In the genomic region with DNA sequence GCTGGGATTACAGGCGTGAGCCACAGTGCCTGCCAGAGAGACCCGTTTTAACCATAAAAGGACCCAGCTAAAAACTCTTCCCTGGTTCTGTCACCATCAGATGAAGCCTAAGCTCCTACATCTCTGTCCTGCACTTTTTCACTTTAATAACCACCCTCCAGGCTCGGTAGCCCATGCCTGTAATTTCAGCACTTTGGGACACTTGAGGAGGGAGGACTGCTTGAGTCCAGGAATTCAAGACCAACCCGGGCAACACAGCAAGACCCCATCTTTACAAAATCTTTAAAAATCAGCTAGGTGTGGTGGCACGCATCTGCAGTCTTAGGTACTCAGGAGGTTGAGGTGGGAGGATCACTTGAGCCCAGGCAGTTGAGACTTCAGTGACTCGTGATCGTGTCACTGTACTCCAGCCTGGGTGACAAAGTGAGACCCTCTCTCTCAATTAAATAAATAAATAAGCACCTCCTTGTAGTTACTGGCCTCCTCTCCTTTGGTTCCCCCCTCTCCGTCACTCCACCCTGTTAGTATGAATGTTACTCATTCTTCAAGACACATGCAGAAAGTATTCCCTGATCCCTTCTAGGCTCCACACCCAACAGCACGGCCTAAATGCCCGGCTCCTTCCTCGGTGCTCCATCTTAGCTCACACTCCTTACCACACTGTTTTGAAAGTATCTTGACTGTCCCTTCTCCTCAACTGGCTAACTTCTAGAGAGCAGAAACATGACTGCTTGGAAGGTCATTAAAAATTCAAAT, we compare ENCODE assay signal across 8 cellular contexts. TPM values are rescaled to one million over a fixed set of nuclear protein-coding genes. Genes with fewer than 3 reads are reported as not detected.
A peak's percentile ranks its signal among the peaks of the same experiment; 100 is the strongest.
DNase-seq lines count a peak whose midpoint lies in the region; ATAC-seq and TF ChIP-seq lines count a peak whose summit lies in the region.
"Not testable (repeated sequence)": the region's sequence is repeated elsewhere in the genome, so short reads cannot be mapped to it uniquely, and the experiment has no call there.

No MANE protein-coding gene starts in this region.

- not testable (repeated sequence) for TF ChIP-seq POLR2A in heart left ventricle (IDR thresholded peaks at IDR 0.05); stomach (IDR thresholded peaks at IDR 0.05)

- not testable (repeated sequence) for H3K27me3 ChIP-seq in BE2C; Panc1 (ENCODE audit: control insufficient read depth, insufficient read depth, low read length); heart left ventricle; stomach

- 65 to 78% (median 67%) methylated on average over 11 of the region's 11 CpGs for WGBS in heart left ventricle, 4 donors
- WGBS in stomach, 5 donors, result 52 to 63% (median 58%) methylated on average over 11 of the region's 11 CpGs

- H3K9me3 ChIP-seq in BE2C; Panc1 (ENCODE audit: control insufficient read depth, insufficient read depth, low read depth, low read length); heart left ventricle; stomach: not testable (repeated sequence)

- not testable (repeated sequence) for H3K36me3 ChIP-seq in BE2C; Panc1 (ENCODE audit: control insufficient read depth, insufficient read depth, low read length); heart left ventricle; stomach

- not testable (repeated sequence) for H3K27me3 Mint-ChIP-seq in activated T-cell treated with anti-CD3 and anti-CD28 coated beads, Interleukin-2, amount 50 U/mL, for 4 hours (ENCODE audit: low read depth); chondrocyte (ENCODE audit: low read depth); natural killer cell (ENCODE audit: low read depth in 2 of 2)

- H3K9me3 Mint-ChIP-seq in activated T-cell treated with anti-CD3 and anti-CD28 coated beads, Interleukin-2, amount 50 U/mL, for 4 hours; chondrocyte (ENCODE audit: low read depth); natural killer cell: not testable (repeated sequence)

- H3K4me1 ChIP-seq in BE2C, result not testable (repeated sequence)
- H3K4me1 ChIP-seq in Panc1 (ENCODE audit: control insufficient read depth, insufficient read depth, low read length), result peaks cover 21% of the 10 kb centered on the region
- H3K4me1 ChIP-seq in heart left ventricle, result peaks cover 3 to 47% (median 26%) of the 10 kb centered on the region in 12 donors
- peaks cover 33 to 65% (median 56%) of the 10 kb centered on the region in 4 donors for H3K4me1 ChIP-seq in stomach

- intact Hi-C loops in Panc1 (cut with micrococcal nuclease; ENCODE audit: unreplicated experiment); natural killer cell (cut with micrococcal nuclease); stomach (cut with DNase I; ENCODE audit: low total_unique reads): not testable (repeated sequence)
- intact Hi-C loops in heart left ventricle (cut with DNase I), result loop anchor here in 1 of 10 donors (5.0 kb wide), 1 partner anchor 37 kb away; a partner anchor contains a TSS

- ATAC-seq in Panc1, result 0 out of 2 replicates have a peak, but pooled peaks have one; percentile 3
- not testable (repeated sequence) for ATAC-seq in activated T-cell treated with anti-CD3 and anti-CD28 coated beads, Interleukin-2, amount 50 U/mL, for 4 hours; heart left ventricle; natural killer cell

- POLR2A ChIA-PET in Panc1 (lab: Charles Lee), result interaction anchor here (0.6 kb wide), 1 partner anchor 1765 kb away, joined by 3 read pairs; no protein-coding TSS in a partner anchor

- not testable (repeated sequence) for TF ChIP-seq CTCF in BE2C (IDR thresholded peaks at IDR 0.05; ENCODE audit: low read depth, low read length); Panc1 (IDR thresholded peaks at IDR 0.05); chondrocyte (IDR thresholded peaks at IDR 0.05); heart left ventricle (IDR thresholded peaks at IDR 0.05); natural killer cell (IDR thresholded peaks at IDR 0.05); stomach (IDR thresholded peaks at IDR 0.05)

- DNase-seq in BE2C; Panc1 (ENCODE audit: low read depth, low spot score); activated T-cell treated with anti-CD3 and anti-CD28 coated beads, Interleukin-2, amount 50 U/mL, for 4 hours; chondrocyte (ENCODE audit: low spot score); heart left ventricle; natural killer cell; stomach: not testable (repeated sequence)
- DNase-seq in HCEC 1CT, result peak; percentile 81

- H3K27ac ChIP-seq in Panc1 (ENCODE audit: low read length) (peak overlapping the region; percentile 93; the same call in 1 of the 2 replicates), heart left ventricle (peak overlapping the region in 2 of 12 donors; percentile 92 to 97), stomach (peak overlapping the region in 4 of 5 donors; percentile 97 to 99 (median 98))

- peaks cover 11% of the 10 kb centered on the region for H3K36me3 Mint-ChIP-seq in activated T-cell treated with anti-CD3 and anti-CD28 coated beads, Interleukin-2, amount 50 U/mL, for 4 hours (ENCODE audit: insufficient read depth)
- not testable (repeated sequence) for H3K36me3 Mint-ChIP-seq in chondrocyte (ENCODE audit: low read depth); natural killer cell

- peaks cover 58% of the 10 kb centered on the region for H3K4me1 Mint-ChIP-seq in activated T-cell treated with anti-CD3 and anti-CD28 coated beads, Interleukin-2, amount 50 U/mL, for 4 hours (ENCODE audit: low read depth)
- peaks cover 56% of the 10 kb centered on the region for H3K4me1 Mint-ChIP-seq in chondrocyte (ENCODE audit: low read depth)
- peaks cover 42 to 64% of the 10 kb centered on the region in 2 donors for H3K4me1 Mint-ChIP-seq in natural killer cell

- H3K4me3 Mint-ChIP-seq in activated T-cell treated with anti-CD3 and anti-CD28 coated beads, Interleukin-2, amount 50 U/mL, for 4 hours, result peak overlapping the region; percentile 95
- H3K4me3 Mint-ChIP-seq in chondrocyte (ENCODE audit: unreplicated experiment), result peak overlapping the region; percentile 90
- peak overlapping the region; percentile 90 for H3K4me3 Mint-ChIP-seq in natural killer cell

- in situ Hi-C loops in Panc1 (cut with HindIII; ENCODE audit: low pct_unique_long_range_greater_than_20kb, low sequenced_read_pairs), result not testable (repeated sequence)

- peak overlapping the region; percentile 92 for H3K4me3 ChIP-seq in BE2C (ENCODE audit: low read depth, low read length)
- H3K4me3 ChIP-seq in Panc1 (ENCODE audit: low read depth in 2 of 2, low read length in 2 of 2), result peak overlapping the region; percentile 96 to 97
- H3K4me3 ChIP-seq in heart left ventricle, result peak overlapping the region in 11 of 12 donors; percentile 57 to 98 (median 92)
- peak overlapping the region; percentile 70 to 98 (median 84) for H3K4me3 ChIP-seq in stomach

- TF ChIP-seq EP300 in stomach (IDR thresholded peaks at IDR 0.05), result not testable (repeated sequence)

- TSS peak; percentile 72 for BruUV-seq in Panc1 (replicated peaks; lab: Mats Ljungman, UMichigan)

- CTCF ChIA-PET in Panc1 (lab: Charles Lee), result not testable (repeated sequence)

- peak overlapping the region; percentile 98 for H3K27ac Mint-ChIP-seq in chondrocyte (ENCODE audit: unreplicated experiment)
- peak overlapping the region; percentile 93 to 97 for H3K27ac Mint-ChIP-seq in natural killer cell

RNA-seq across cellular contexts. Expression of a gene that starts 38.2 kb away (rescaled TPM):
- 16.5 TPM for polyA plus RNA-seq in BE2C (2012; ENCODE audit: insufficient read depth, insufficient read length, low read depth)
- total RNA-seq in Panc1 (2021; ENCODE audit: unreplicated experiment), result 28.0 TPM
- polyA plus RNA-seq in Panc1 (2012; ENCODE audit: insufficient read length), result 22.4 TPM
- 1 to 10 TPM; 3.1 to 3.9 (median 3.6) TPM for total RNA-seq in activated T-cell treated with anti-CD3 and anti-CD28 coated beads, Interleukin-2, amount 50 U/mL, for 4 hours
- 16.4 to 22.6 TPM (median 21.5 TPM) in 3 replicates for total RNA-seq in chondrocyte
- total RNA-seq in heart left ventricle, result 10 to 100 TPM in 5 of 9 donors, 1 to 10 TPM in 4; 4.1 to 13.9 (median 11.0) TPM
- polyA plus RNA-seq in heart left ventricle, result 10 to 100 TPM in 1 of 2 donors, 1 to 10 TPM in 1; 5.8 to 12.6 TPM
- total RNA-seq in natural killer cell, result 10 to 100 TPM; 29.3 to 33.0 (median 31.7) TPM
- total RNA-seq in stomach, result 10 to 100 TPM in 2 of 5 donors, 1 to 10 TPM in 3; 1.7 to 17.5 (median 7.4) TPM
- 1 to 10 TPM; 2.7 to 5.0 (median 4.0) TPM for polyA plus RNA-seq in stomach
